In genomic region chr3:13533823-13534435, GRCh38 we compare ENCODE assay signal across 15 cellular contexts.
"Had no signal": no experiment of that assay in that cellular context is flagged by ENCODE, and none has a peak within 500 bp of the region (broad histone marks: within the 10 kb centered on the region; RNA-seq: fewer than 3 reads in every experiment).

No MANE protein-coding gene starts in this region.

- H3K9me3 ChIP-seq: prostate gland, sigmoid colon, thyroid gland had no signal

- ATAC-seq: activated CD4-positive, CD25-positive, alpha-beta regulatory T cell treated with anti-CD3 and anti-CD28 coated beads, Interleukin-2, amount 50 U/mL, for 24 hours; stimulated activated effector memory CD8-positive, alpha-beta T cell treated with anti-CD3 and anti-CD28 coated beads, Interleukin-12 subunit alpha, Interleukin-12 subunit beta, amount 100 ng/mL, for 72 hours had no signal

- H3K4me3 Mint-ChIP-seq: activated naive CD8-positive, alpha-beta T cell treated with anti-CD3 and anti-CD28 coated beads for 36 hours; nephron; stimulated activated effector memory CD8-positive, alpha-beta T cell treated with anti-CD3 and anti-CD28 coated beads, Interleukin-12 subunit alpha, Interleukin-12 subunit beta, amount 100 ng/mL, for 72 hours had no signal

- H3K36me3 Mint-ChIP-seq: activated naive CD8-positive, alpha-beta T cell treated with anti-CD3 and anti-CD28 coated beads for 36 hours; stimulated activated effector memory CD8-positive, alpha-beta T cell treated with anti-CD3 and anti-CD28 coated beads, Interleukin-12 subunit alpha, Interleukin-12 subunit beta, amount 100 ng/mL, for 72 hours had no signal

- H3K27ac ChIP-seq: prostate gland, thyroid gland had no signal

- H3K27ac Mint-ChIP-seq: activated naive CD8-positive, alpha-beta T cell treated with anti-CD3 and anti-CD28 coated beads for 36 hours; stimulated activated effector memory CD8-positive, alpha-beta T cell treated with anti-CD3 and anti-CD28 coated beads, Interleukin-12 subunit alpha, Interleukin-12 subunit beta, amount 100 ng/mL, for 72 hours had no signal

- H3K9me3 Mint-ChIP-seq: stimulated activated effector memory CD8-positive, alpha-beta T cell treated with anti-CD3 and anti-CD28 coated beads, Interleukin-12 subunit alpha, Interleukin-12 subunit beta, amount 100 ng/mL, for 72 hours had no signal

- DNase-seq: activated CD4-positive, alpha-beta T cell treated with anti-CD3 and anti-CD28 coated beads, Interleukin-2, amount 50 U/mL, for 1 hour; activated CD8-positive, alpha-beta memory T cell treated with anti-CD3 and anti-CD28 coated beads for 24 hours; activated gamma-delta T cell treated with Interleukin-2 at 50 U/mL for 16 hours; activated naive CD8-positive, alpha-beta T cell treated with anti-CD3 and anti-CD28 coated beads for 36 hours; islet precursor cell; occipital lobe; sigmoid colon; stimulated activated CD4-positive, alpha-beta T cell treated with anti-CD3 and anti-CD28 coated beads, Interleukin-12 subunit alpha, Interleukin-12 subunit beta, amount 100 ng/mL, for 4 hours; stimulated activated CD4-positive, alpha-beta T cell treated with anti-CD3 and anti-CD28 coated beads, Interleukin-2, amount 100 ng/mL, for 24 hours; T-helper 9 cell; thyroid gland had no signal

- H3K4me3 ChIP-seq: prostate gland, sigmoid colon, thyroid gland had no signal

- H3K27me3 Mint-ChIP-seq: activated naive CD8-positive, alpha-beta T cell treated with anti-CD3 and anti-CD28 coated beads for 36 hours had no signal

- H3K4me1 ChIP-seq: prostate gland, sigmoid colon had no signal

- H3K36me3 ChIP-seq: prostate gland, sigmoid colon, thyroid gland had no signal

- H3K27me3 ChIP-seq: sigmoid colon, thyroid gland had no signal
